In the genomic region with DNA sequence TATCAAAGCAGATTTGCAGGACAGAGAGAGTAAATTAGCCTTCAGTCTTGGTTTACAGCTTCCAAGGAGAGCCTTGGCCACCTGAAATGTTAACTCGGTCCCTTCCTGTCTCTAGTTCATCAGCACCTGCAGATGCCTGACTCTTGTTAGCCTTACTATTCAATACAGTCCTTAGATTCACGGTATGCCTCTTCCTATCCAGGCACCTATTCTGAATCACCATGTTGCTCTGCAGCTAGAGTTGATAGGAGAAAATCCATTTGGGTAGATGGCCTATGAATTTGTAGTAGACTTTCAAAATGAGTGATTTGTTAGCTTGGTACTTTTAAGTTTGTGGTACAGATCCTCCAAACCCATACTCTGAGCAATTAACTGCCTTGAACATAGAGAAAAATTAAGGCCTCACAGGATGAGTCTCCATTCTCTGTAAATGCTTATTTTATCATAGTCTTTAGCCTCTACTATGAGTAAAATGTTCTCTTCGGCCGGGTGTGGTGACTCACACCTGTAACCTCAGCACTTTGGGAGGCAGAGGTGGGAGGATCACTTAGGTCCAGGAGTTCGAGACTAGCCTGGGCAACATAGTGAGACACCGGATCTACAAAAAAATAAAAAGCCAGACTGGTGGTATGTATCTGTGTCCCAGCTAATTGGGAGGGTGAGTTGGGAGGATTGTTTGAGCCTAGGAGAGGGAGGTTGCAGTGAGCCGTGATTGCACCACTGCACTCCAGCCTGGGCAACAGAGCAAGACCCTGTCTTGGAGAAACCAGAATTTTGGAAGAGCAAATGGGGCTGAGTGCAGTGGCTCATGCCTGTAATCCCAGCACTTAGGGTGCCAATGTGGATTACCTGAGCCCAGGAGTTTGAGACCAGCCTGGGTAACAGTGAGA, we compare ENCODE assay signal across 20 cellular contexts. TPM values are rescaled to one million over a fixed set of nuclear protein-coding genes. Genes with fewer than 3 reads are reported as not detected.
DNase-seq lines count a peak whose midpoint lies in the region; ATAC-seq, FAIRE-seq and TF ChIP-seq lines count a peak whose summit lies in the region.
"Had no signal": no experiment of that assay in that cellular context is flagged by ENCODE, and none has a peak within 500 bp of the region (broad histone marks: within the 10 kb centered on the region; RNA-seq: fewer than 3 reads in every experiment).

No MANE protein-coding gene starts in this region.

- H3K4me2 ChIP-seq in H1 (ENCODE audit: insufficient read depth in 1 of 2, low read depth in 2 of 2, low read length in 2 of 2): no peak overlapping the region
- no peak overlapping the region for H3K4me2 ChIP-seq in neural progenitor cell
- H3K4me2 ChIP-seq: BLaER1 treated with 17β-estradiol and CSF1 and Interleukin-3, amounts not matched to agents 10 nM and 100 nM had no signal

- H3K18ac ChIP-seq in H1 (ENCODE audit: extremely low read depth, low read length): no peak overlapping the region

- H3K27ac Mint-ChIP-seq in activated CD4-positive, alpha-beta T cell treated with anti-CD3 and anti-CD28 coated beads for 36 hours: peak overlapping the region; percentile 74
- no peak overlapping the region for H3K27ac Mint-ChIP-seq in neural progenitor cell
- H3K27ac Mint-ChIP-seq: type B pancreatic cell had no signal

- no peaks in the 10 kb centered on the region for H3K23me2 ChIP-seq in H1 (ENCODE audit: low read depth, low read length)

- H3K36me3 ChIP-seq in H1 (ENCODE audit: control insufficient read depth in 2 of 4, insufficient read depth in 4 of 4, low read length in 3 of 4): peaks cover 44 to 78% (median 62%) of the 10 kb centered on the region in 4 experiments; a peak in 7 of 8 replicates
- peaks cover 19% of the 10 kb centered on the region for H3K36me3 ChIP-seq in neural progenitor cell

- no peak overlapping the region for H3K4me3 Mint-ChIP-seq in activated CD4-positive, alpha-beta T cell treated with anti-CD3 and anti-CD28 coated beads for 36 hours
- H3K4me3 Mint-ChIP-seq in neural progenitor cell: no peak overlapping the region
- H3K4me3 Mint-ChIP-seq: type B pancreatic cell had no signal

- no peaks in the 10 kb centered on the region for H3K9me3 Mint-ChIP-seq in activated CD4-positive, alpha-beta T cell treated with anti-CD3 and anti-CD28 coated beads for 36 hours (ENCODE audit: low read depth)
- no peaks in the 10 kb centered on the region for H3K9me3 Mint-ChIP-seq in neural progenitor cell
- H3K9me3 Mint-ChIP-seq: type B pancreatic cell had no signal

- TF ChIP-seq POLR2A in H1 (IDR thresholded peaks at IDR 0.05; ENCODE audit: control extremely low read depth in 1 of 2, low read depth in 2 of 2, low read length in 2 of 2): no peak

- H4K5ac ChIP-seq in H1 (ENCODE audit: insufficient read length, low read depth, low read length): no peak overlapping the region

- TF ChIP-seq RAD21 in H1 (IDR thresholded peaks at IDR 0.05 in 1 of 2, conservative IDR thresholded peaks at IDR 0.05 in 1 of 2; ENCODE audit: low read depth in 2 of 2, low read length in 2 of 2): no peak

- peaks cover 14% of the 10 kb centered on the region for H3K4me1 Mint-ChIP-seq in activated CD4-positive, alpha-beta T cell treated with anti-CD3 and anti-CD28 coated beads for 36 hours
- no peaks in the 10 kb centered on the region for H3K4me1 Mint-ChIP-seq in neural progenitor cell

- no peak overlapping the region for H3K23ac ChIP-seq in H1 (ENCODE audit: insufficient read length)

- H2BK15ac ChIP-seq in H1 (ENCODE audit: low read length): no peak overlapping the region

- no peak overlapping the region for H2BK5ac ChIP-seq in H1 (ENCODE audit: low read depth, low read length)

- H3K79me1 ChIP-seq in H1 (ENCODE audit: low read depth, low read length): no peaks in the 10 kb centered on the region

- TF ChIP-seq EP300 in H1 (IDR thresholded peaks at IDR 0.05; ENCODE audit: borderline replicate concordance in 1 of 2, low read depth in 2 of 2, low read length in 2 of 2): no peak

- intact Hi-C loops in activated CD4-positive, alpha-beta T cell treated with anti-CD3 and anti-CD28 coated beads for 36 hours (cut with DNase I, micrococcal nuclease): no loop called here

- H3K27ac ChIP-seq in H1 (ENCODE audit: low read depth, low read length) (no peak overlapping the region), neural progenitor cell (no peak overlapping the region)
- H3K27ac ChIP-seq: BLaER1 treated with 17β-estradiol and CSF1 and Interleukin-3, amounts not matched to agents 10 nM and 100 nM; lower lobe of right lung; right atrium auricular region had no signal

- H2BK12ac ChIP-seq in H1 (ENCODE audit: low read depth, low read length): no peak overlapping the region

- H3F3A ChIP-seq in neural progenitor cell (ENCODE audit: low read depth): peaks cover 27% of the 10 kb centered on the region

- peaks cover 0 to 9% of the 10 kb centered on the region in 2 experiments for H4K20me1 ChIP-seq in H1 (replicated peaks in 1 of 2; ENCODE audit: control insufficient read depth in 1 of 2, insufficient read depth in 2 of 2, low read length in 2 of 2)
- peaks cover 3% of the 10 kb centered on the region for H4K20me1 ChIP-seq in neural progenitor cell (ENCODE audit: low read depth)

- H3K79me2 ChIP-seq in H1 (ENCODE audit: control insufficient read depth in 1 of 2, insufficient read depth in 2 of 2, low read length in 2 of 2): no peaks in the 10 kb centered on the region
- no peaks in the 10 kb centered on the region for H3K79me2 ChIP-seq in neural progenitor cell (ENCODE audit: low read depth)

- no peak overlapping the region for H2BK20ac ChIP-seq in H1 (ENCODE audit: low read length)

- DNase-seq in activated CD4-positive, alpha-beta T cell treated with anti-CD3 and anti-CD28 coated beads for 36 hours: peak; percentile 40
- no peak for DNase-seq in activated CD4-positive, alpha-beta T cell treated with anti-CD3 and anti-CD28 coated beads, Interleukin-2, amount 50 U/mL, for 4 hours
- peak; percentile 8 for DNase-seq in stimulated activated CD4-positive, alpha-beta T cell treated with anti-CD3 and anti-CD28 coated beads, Interleukin-4, amount 100 ng/mL, for 24 hours
- no peak for DNase-seq in stimulated activated CD4-positive, alpha-beta T cell treated with anti-CD3 and anti-CD28 coated beads, Interleukin-2, amount 100 ng/mL, for 48 hours
- DNase-seq in H1 (ENCODE audit: low read depth in 1 of 2, low spot score in 2 of 2) (no peak), neural progenitor cell (ENCODE audit: low spot score) (no peak), A172 (ENCODE audit: low spot score) (no peak)
- DNase-seq: dermis blood vessel endothelial cell, DMS79, IMR-90, lower lobe of right lung, NCI-H748 treated with DMSO at 0.1 percent for 48 hours, Right ventricle myocardium superior had no signal

- no peak overlapping the region for H4K91ac ChIP-seq in H1 (replicated peaks; ENCODE audit: insufficient read length, low read length)

- H3K9ac ChIP-seq in H1 (replicated peaks in 1 of 4; ENCODE audit: extremely low read depth in 1 of 4, low read depth in 3 of 4, low read length in 3 of 4): no peak overlapping the region
- no peak overlapping the region for H3K9ac ChIP-seq in neural progenitor cell
- H3K9ac ChIP-seq: BLaER1 treated with 17β-estradiol and CSF1 and Interleukin-3, amounts not matched to agents 10 nM and 100 nM had no signal

- ATAC-seq in activated CD4-positive, alpha-beta T cell treated with anti-CD3 and anti-CD28 coated beads for 36 hours: peak; percentile 56
- no peak for ATAC-seq in HG03378 (IDR thresholded peaks at IDR 0.05; ENCODE audit: unreplicated experiment)
- ATAC-seq: lower lobe of right lung had no signal

- peaks cover 70% of the 10 kb centered on the region for H3K36me3 Mint-ChIP-seq in activated CD4-positive, alpha-beta T cell treated with anti-CD3 and anti-CD28 coated beads for 36 hours (ENCODE audit: low read depth)
- peaks cover 43% of the 10 kb centered on the region for H3K36me3 Mint-ChIP-seq in neural progenitor cell

- no peak overlapping the region for H3K56ac ChIP-seq in H1 (replicated peaks; ENCODE audit: insufficient read length, low read depth, low read length)

- no peak overlapping the region for H2AK5ac ChIP-seq in H1 (ENCODE audit: low read depth, low read length)

- H3K9me3 ChIP-seq in H1 (ENCODE audit: insufficient read depth in 2 of 2, low read depth in 1 of 2, low read length in 1 of 2) (no peaks in the 10 kb centered on the region), neural progenitor cell (ENCODE audit: low read depth) (no peaks in the 10 kb centered on the region)
- H3K9me3 ChIP-seq: BLaER1 treated with 17β-estradiol and CSF1 and Interleukin-3, amounts not matched to agents 10 nM and 100 nM; HAP-1; lower lobe of right lung; right atrium auricular region had no signal

- 90% methylated on average over 7 of the region's 7 CpGs; no CpG with 5 or more reads in 1 of the 2 experiments for WGBS in H1 (ENCODE audit: extremely low coverage in 1 of 2, insufficient coverage in 1 of 2, insufficient read length in 1 of 2, insufficient replicate concordance in 2 of 2, low coverage in 1 of 2, low lambda C conversion rate in 2 of 2, missing lambda C conversion rate in 1 of 2), 2 experiments

- CTCF ChIA-PET in activated CD4-positive, alpha-beta T cell treated with anti-CD3 and anti-CD28 coated beads for 36 hours (lab: Charles Lee): interaction anchor here (0.7 to 0.9 kb wide), 2 partner anchors 11 to 20 kb away, joined by 3 to 4 read pairs; no protein-coding TSS in a partner anchor
- CTCF ChIA-PET in H1 (lab: Charles Lee; ENCODE audit: partially characterized antibody): interaction anchor here (1.1 kb wide), 1 partner anchor 30 kb away, joined by 3 read pairs; no protein-coding TSS in a partner anchor

- H3K27me3 Mint-ChIP-seq in activated CD4-positive, alpha-beta T cell treated with anti-CD3 and anti-CD28 coated beads for 36 hours: no peaks in the 10 kb centered on the region
- peaks cover 2% of the 10 kb centered on the region for H3K27me3 Mint-ChIP-seq in neural progenitor cell (ENCODE audit: insufficient read depth, low read depth)
- H3K27me3 Mint-ChIP-seq: type B pancreatic cell had no signal

- H3K4ac ChIP-seq in H1 (replicated peaks; ENCODE audit: insufficient read length, low read depth, low read length): no peak overlapping the region

- no peak overlapping the region for H2BK120ac ChIP-seq in H1 (replicated peaks; ENCODE audit: low read depth, low read length)

- TF ChIP-seq CTCF in H1 (IDR thresholded peaks at IDR 0.05; ENCODE audit: control extremely low read depth in 1 of 3, insufficient read depth in 1 of 3, low read depth in 1 of 3, low read length in 3 of 3) (no peak), neural progenitor cell (IDR thresholded peaks at IDR 0.05) (no peak)

- H2AFZ ChIP-seq in H1 (ENCODE audit: low read length) (no peak overlapping the region), neural progenitor cell (replicated peaks) (no peak overlapping the region)

- H4K8ac ChIP-seq in H1 (ENCODE audit: extremely low read depth, insufficient read depth, low read length): no peak overlapping the region

- H3K14ac ChIP-seq in H1 (ENCODE audit: insufficient read length): no peak overlapping the region

- POLR2A ChIA-PET in activated CD4-positive, alpha-beta T cell treated with anti-CD3 and anti-CD28 coated beads for 36 hours (lab: Charles Lee): interaction anchor here (0.6 kb wide), 1 partner anchor 59 kb away, joined by 6 read pairs; no protein-coding TSS in a partner anchor
- POLR2A ChIA-PET in H1 (lab: Charles Lee; ENCODE audit: partially characterized antibody): interaction anchor here (0.6 to 4.3 kb wide), 5 partner anchors 10 to 216 kb away, joined by 3 to 23 read pairs (median 3); no protein-coding TSS in a partner anchor

- no peaks in the 10 kb centered on the region for H3K27me3 ChIP-seq in H1 (replicated peaks in 1 of 4; ENCODE audit: control insufficient read depth in 3 of 4, extremely low read depth in 1 of 4, insufficient read depth in 3 of 4, low read length in 3 of 4)
- no peaks in the 10 kb centered on the region for H3K27me3 ChIP-seq in neural progenitor cell
- H3K27me3 ChIP-seq: BLaER1 treated with 17β-estradiol and CSF1 and Interleukin-3, amounts not matched to agents 10 nM and 100 nM; right atrium auricular region had no signal

- H3K4me3 ChIP-seq in H1 (ENCODE audit: extremely low read depth in 1 of 4, insufficient read depth in 2 of 4, low read depth in 3 of 4, low read length in 4 of 4) (no peak overlapping the region), neural progenitor cell (no peak overlapping the region)
- H3K4me3 ChIP-seq: BLaER1 treated with 17β-estradiol and CSF1 and Interleukin-3, amounts not matched to agents 10 nM and 100 nM; HAP-1; lower lobe of right lung; right atrium auricular region had no signal

- no peak for FAIRE-seq in H1 (lab: Jason Lieb, UNC)
- FAIRE-seq: A204.1, islet of Langerhans had no signal

- H3K4me1 ChIP-seq in H1 (replicated peaks in 1 of 4; ENCODE audit: control insufficient read depth in 3 of 4, insufficient read depth in 4 of 4, low read length in 3 of 4): no peaks in the 10 kb centered on the region
- no peaks in the 10 kb centered on the region for H3K4me1 ChIP-seq in neural progenitor cell
- H3K4me1 ChIP-seq: HAP-1, lower lobe of right lung, right atrium auricular region had no signal

RNA-seq across cellular contexts. Expression of a gene that starts 32.9 kb away (rescaled TPM):
- 100 to 1,000 TPM; 200 to 245 TPM for total RNA-seq in activated CD4-positive, alpha-beta T cell treated with anti-CD3 and anti-CD28 coated beads for 36 hours
- total RNA-seq in H1 (2021; fragmentation: NEBNext Ultra II Directional; extraction: Animal tissue kit (Norgen Biotek cat#: 25700)): 191 and 192 TPM in 2 replicates
- 48.0 and 64.3 TPM in 2 replicates for polyA plus RNA-seq in H1 (2011; rRNA removed)
- polyA plus RNA-seq in H1 (2011; cell fraction: cytosol; rRNA removed): 68.8 TPM
- 137 TPM for polyA plus RNA-seq in H1 (2011; cell fraction: nucleus; rRNA removed)
- polyA plus RNA-seq in H1 (2012, experiment 1 of 2): 55.7 to 98.7 TPM (median 69.8 TPM) in 4 replicates
- polyA plus RNA-seq in H1 (2012, experiment 2 of 2): 6.2 TPM
- polyA plus RNA-seq in H1 (2013, experiment 1 of 2): 81.8 TPM
- polyA plus RNA-seq in H1 (2013, experiment 2 of 2): 77.1 TPM
- polyA minus RNA-seq in H1 (2011; rRNA and poly(A)+ RNA removed): 106 and 160 TPM in 2 replicates
- polyA minus RNA-seq in H1 (2011; cell fraction: cytosol; rRNA and poly(A)+ RNA removed): 69.4 TPM
- 466 TPM for polyA minus RNA-seq in H1 (2011; cell fraction: nucleus; rRNA and poly(A)+ RNA removed)
- 195 and 269 TPM in 2 replicates for total RNA-seq in neural progenitor cell (ENCODE audit: low replicate concordance)
- total RNA-seq in A172 (2014; rRNA removed; shearing (Covaris generic)): 121 and 151 TPM in 2 replicates

RNA-seq across cellular contexts. Expression of a gene that starts 33.3 kb away (rescaled TPM):
- total RNA-seq in activated CD4-positive, alpha-beta T cell treated with anti-CD3 and anti-CD28 coated beads for 36 hours: 10 to 100 TPM; 38.1 to 45.5 TPM
- total RNA-seq in H1 (2021; fragmentation: NEBNext Ultra II Directional; extraction: Animal tissue kit (Norgen Biotek cat#: 25700)): 58.1 and 58.2 TPM in 2 replicates
- 8.9 and 9.6 TPM in 2 replicates for polyA plus RNA-seq in H1 (2011; rRNA removed)
- 8.3 TPM for polyA plus RNA-seq in H1 (2011; cell fraction: cytosol; rRNA removed)
- polyA plus RNA-seq in H1 (2011; cell fraction: nucleus; rRNA removed): 19.0 TPM
- 17.6 to 34.2 TPM (median 28.7 TPM) in 4 replicates for polyA plus RNA-seq in H1 (2012, experiment 1 of 2)
- 5.8 TPM for polyA plus RNA-seq in H1 (2012, experiment 2 of 2)
- polyA plus RNA-seq in H1 (2013, experiment 1 of 2): 11.9 TPM
- polyA plus RNA-seq in H1 (2013, experiment 2 of 2): 10.2 TPM
- polyA minus RNA-seq in H1 (2011; rRNA and poly(A)+ RNA removed): 34.2 and 43.8 TPM in 2 replicates
- polyA minus RNA-seq in H1 (2011; cell fraction: cytosol; rRNA and poly(A)+ RNA removed): 66.1 TPM
- polyA minus RNA-seq in H1 (2011; cell fraction: nucleus; rRNA and poly(A)+ RNA removed): 31.5 TPM
- 23.8 and 25.4 TPM in 2 replicates for total RNA-seq in neural progenitor cell (ENCODE audit: low replicate concordance)
- total RNA-seq in A172 (2014; rRNA removed; shearing (Covaris generic)): 29.4 and 33.1 TPM in 2 replicates

RNA-seq across cellular contexts. Expression of a gene that starts 56.3 kb away (rescaled TPM):
- 100 to 1,000 TPM; 172 to 182 TPM for total RNA-seq in activated CD4-positive, alpha-beta T cell treated with anti-CD3 and anti-CD28 coated beads for 36 hours
- total RNA-seq in H1 (2021; fragmentation: NEBNext Ultra II Directional; extraction: Animal tissue kit (Norgen Biotek cat#: 25700)): 103 and 105 TPM in 2 replicates
- 28.9 and 37.7 TPM in 2 replicates for polyA plus RNA-seq in H1 (2011; rRNA removed)
- 46.8 TPM for polyA plus RNA-seq in H1 (2011; cell fraction: cytosol; rRNA removed)
- polyA plus RNA-seq in H1 (2011; cell fraction: nucleus; rRNA removed): 38.2 TPM
- polyA plus RNA-seq in H1 (2012, experiment 1 of 2): 78.4 to 97.7 TPM (median 85.7 TPM) in 4 replicates
- polyA plus RNA-seq in H1 (2012, experiment 2 of 2): 14.8 TPM
- 79.4 TPM for polyA plus RNA-seq in H1 (2013, experiment 1 of 2)
- polyA plus RNA-seq in H1 (2013, experiment 2 of 2): 74.8 TPM
- polyA minus RNA-seq in H1 (2011; rRNA and poly(A)+ RNA removed): 55.1 and 77.5 TPM in 2 replicates
- 49.5 TPM for polyA minus RNA-seq in H1 (2011; cell fraction: cytosol; rRNA and poly(A)+ RNA removed)
- 51.9 TPM for polyA minus RNA-seq in H1 (2011; cell fraction: nucleus; rRNA and poly(A)+ RNA removed)
- total RNA-seq in neural progenitor cell (ENCODE audit: low replicate concordance): 71.3 and 93.3 TPM in 2 replicates
- 83.8 and 92.7 TPM in 2 replicates for total RNA-seq in A172 (2014; rRNA removed; shearing (Covaris generic))

Comparison
In these comparisons a context has a peak if more than half of its experiments do, and no peak if none do; other contexts are left out.
1. DNase-seq: peak in activated CD4-positive, alpha-beta T cell treated with anti-CD3 and anti-CD28 coated beads for 36 hours (single experiment) and stimulated activated CD4-positive, alpha-beta T cell treated with anti-CD3 and anti-CD28 coated beads, Interleukin-4, amount 100 ng/mL, for 24 hours (single experiment); none in activated CD4-positive, alpha-beta T cell treated with anti-CD3 and anti-CD28 coated beads, Interleukin-2, amount 50 U/mL, for 4 hours (0 of 2), stimulated activated CD4-positive, alpha-beta T cell treated with anti-CD3 and anti-CD28 coated beads, Interleukin-2, amount 100 ng/mL, for 48 hours (0 of 2), H1 (0 of 2), neural progenitor cell (single experiment) and A172 (single experiment).